Comparison of ENCODE assay signal across 10 cellular contexts in genomic region chr22:39183991-39184585, GRCh38. TPM values are rescaled to one million over a fixed set of nuclear protein-coding genes. Genes with fewer than 3 reads are reported as not detected.
DNase-seq lines count a peak whose midpoint lies in the region; ATAC-seq and TF ChIP-seq lines count a peak whose summit lies in the region.
"Had no signal": no experiment of that assay in that cellular context is flagged by ENCODE, and none has a peak within 500 bp of the region (broad histone marks: within the 10 kb centered on the region; RNA-seq: fewer than 3 reads in every experiment).

No MANE protein-coding gene starts in this region.

- H3K27ac ChIP-seq in lung (ENCODE audit: low read depth in 1 of 2, low read length in 1 of 2) (peak overlapping the region; percentile 78 to 90), vagina (peak overlapping the region; percentile 78)

- peak overlapping the region; percentile 26 for H3K4me3 ChIP-seq in epithelial cell of proximal tubule (ENCODE audit: low read depth, low read length)
- no peak overlapping the region for H3K4me3 ChIP-seq in lung
- no peak overlapping the region for H3K4me3 ChIP-seq in vagina

- DNase-seq in activated naive CD8-positive, alpha-beta T cell treated with anti-CD3 and anti-CD28 coated beads, Interleukin-2, amount 10 ng/mL, durations not matched to agents 7 days and 5 days: peak; percentile 4
- no peak for DNase-seq in activated naive CD8-positive, alpha-beta T cell treated with anti-CD3 and anti-CD28 coated beads for 36 hours
- DNase-seq in epithelial cell of proximal tubule (ENCODE audit: low read depth): no peak
- DNase-seq in lung (ENCODE audit: low spot score): no peak
- peak in 1 of 2 donors; percentile 40 for DNase-seq in vagina (ENCODE audit: extremely low spot score in 2 of 2)
- DNase-seq in NK-92 treated with Interleukin-12 subunit alpha and Interleukin-12 subunit beta, amount 100 ng/mL, for 24 hours (lab: John Stamatoyannopoulos, UW): no peak
- no peak for DNase-seq in SHP77 (lab: John Stamatoyannopoulos, UW)
- DNase-seq: NCI-H2227 treated with DMSO at 0.1 percent for 48 hours had no signal

- TF ChIP-seq CTCF in epithelial cell of proximal tubule (conservative IDR thresholded peaks at IDR 0.05; ENCODE audit: low read depth, low read length) (no peak), lung (IDR thresholded peaks at IDR 0.05; ENCODE audit: control extremely low read depth, extremely low read depth) (no peak), vagina (IDR thresholded peaks at IDR 0.05) (no peak)

- H3K4me3 Mint-ChIP-seq in activated naive CD8-positive, alpha-beta T cell treated with anti-CD3 and anti-CD28 coated beads, Interleukin-2, amount 10 ng/mL, durations not matched to agents 7 days and 5 days: no peak overlapping the region
- no peak overlapping the region for H3K4me3 Mint-ChIP-seq in activated naive CD8-positive, alpha-beta T cell treated with anti-CD3 and anti-CD28 coated beads for 36 hours
- H3K4me3 Mint-ChIP-seq: B cell had no signal

- H3K9me3 ChIP-seq in lung (ENCODE audit: control insufficient read depth in 2 of 2, insufficient read depth in 1 of 2, low read length in 1 of 2) (peaks cover 0 to 5% of the 10 kb centered on the region in 2 donors), vagina (no peaks in the 10 kb centered on the region)

- 60 to 68% methylated on average over 13 of the region's 13 CpGs for WGBS in lung, 2 donors

- no peaks in the 10 kb centered on the region for H3K27me3 Mint-ChIP-seq in activated naive CD8-positive, alpha-beta T cell treated with anti-CD3 and anti-CD28 coated beads, Interleukin-2, amount 10 ng/mL, durations not matched to agents 7 days and 5 days
- H3K27me3 Mint-ChIP-seq in activated naive CD8-positive, alpha-beta T cell treated with anti-CD3 and anti-CD28 coated beads for 36 hours: no peaks in the 10 kb centered on the region

- intact Hi-C loops in vagina (cut with DNase I): no loop called here

- peaks cover 3% of the 10 kb centered on the region for H3K4me1 Mint-ChIP-seq in activated naive CD8-positive, alpha-beta T cell treated with anti-CD3 and anti-CD28 coated beads, Interleukin-2, amount 10 ng/mL, durations not matched to agents 7 days and 5 days
- no peaks in the 10 kb centered on the region for H3K4me1 Mint-ChIP-seq in activated naive CD8-positive, alpha-beta T cell treated with anti-CD3 and anti-CD28 coated beads for 36 hours
- H3K4me1 Mint-ChIP-seq: B cell had no signal

- no peak for ATAC-seq in activated naive CD8-positive, alpha-beta T cell treated with anti-CD3 and anti-CD28 coated beads, Interleukin-2, amount 10 ng/mL, durations not matched to agents 7 days and 5 days (ENCODE audit: low read depth)
- ATAC-seq in lung (ENCODE audit: insufficient read depth, low FRiP score) (no peak), HG03025 (IDR thresholded peaks at IDR 0.05; ENCODE audit: low FRiP score, unreplicated experiment) (no peak)

- H3K36me3 Mint-ChIP-seq in activated naive CD8-positive, alpha-beta T cell treated with anti-CD3 and anti-CD28 coated beads, Interleukin-2, amount 10 ng/mL, durations not matched to agents 7 days and 5 days: no peaks in the 10 kb centered on the region
- H3K36me3 Mint-ChIP-seq in activated naive CD8-positive, alpha-beta T cell treated with anti-CD3 and anti-CD28 coated beads for 36 hours: no peaks in the 10 kb centered on the region

- POLR2A ChIA-PET in activated naive CD8-positive, alpha-beta T cell treated with anti-CD3 and anti-CD28 coated beads, Interleukin-2, amount 10 ng/mL, durations not matched to agents 7 days and 5 days (lab: Charles Lee): no interaction called here

- H3K4me1 ChIP-seq in lung (ENCODE audit: control insufficient read depth in 2 of 2, insufficient read depth in 2 of 2, low read length in 2 of 2) (peaks cover 0 to 10% of the 10 kb centered on the region in 2 donors), vagina (peaks cover 34% of the 10 kb centered on the region)

- no peaks in the 10 kb centered on the region for H3K27me3 ChIP-seq in lung (ENCODE audit: control insufficient read depth, insufficient read depth)
- no peaks in the 10 kb centered on the region for H3K27me3 ChIP-seq in vagina

- no peaks in the 10 kb centered on the region for H3K36me3 ChIP-seq in lung (ENCODE audit: control insufficient read depth in 2 of 2, insufficient read depth in 2 of 2, low read length in 2 of 2)
- H3K36me3 ChIP-seq in vagina: no peaks in the 10 kb centered on the region

- no peak overlapping the region for H3K27ac Mint-ChIP-seq in activated naive CD8-positive, alpha-beta T cell treated with anti-CD3 and anti-CD28 coated beads, Interleukin-2, amount 10 ng/mL, durations not matched to agents 7 days and 5 days
- no peak overlapping the region for H3K27ac Mint-ChIP-seq in activated naive CD8-positive, alpha-beta T cell treated with anti-CD3 and anti-CD28 coated beads for 36 hours
- H3K27ac Mint-ChIP-seq: B cell had no signal

- no peaks in the 10 kb centered on the region for H3K9me3 Mint-ChIP-seq in activated naive CD8-positive, alpha-beta T cell treated with anti-CD3 and anti-CD28 coated beads, Interleukin-2, amount 10 ng/mL, durations not matched to agents 7 days and 5 days
- H3K9me3 Mint-ChIP-seq in activated naive CD8-positive, alpha-beta T cell treated with anti-CD3 and anti-CD28 coated beads for 36 hours: no peaks in the 10 kb centered on the region

- no peak for TF ChIP-seq POLR2A in vagina (IDR thresholded peaks at IDR 0.05)

RNA-seq across cellular contexts. Expression of gene CBX7, which starts 31.6 kb away (rescaled TPM):
- total RNA-seq in activated naive CD8-positive, alpha-beta T cell treated with anti-CD3 and anti-CD28 coated beads, Interleukin-2, amount 10 ng/mL, durations not matched to agents 7 days and 5 days: 10 to 100 TPM; 64.2 to 71.3 TPM
- 10 to 100 TPM; 11.6 to 12.5 TPM for total RNA-seq in activated naive CD8-positive, alpha-beta T cell treated with anti-CD3 and anti-CD28 coated beads for 36 hours
- total RNA-seq in epithelial cell of proximal tubule (1.7 and 5.8 TPM in 2 replicates), lung (10 to 100 TPM; 18.1 to 22.9 TPM), vagina (98.0 TPM)
- 10 to 100 TPM; 18.9 to 27.8 TPM for polyA plus RNA-seq in lung
